Comparison of ENCODE assay signal across 12 cellular contexts in genomic region chr13:79581870-79582315, GRCh38.
DNase-seq lines count a peak whose midpoint lies in the region; TF ChIP-seq lines count a peak whose summit lies in the region.
"Had no signal": no experiment of that assay in that cellular context is flagged by ENCODE, and none has a peak within 500 bp of the region (broad histone marks: within the 10 kb centered on the region; RNA-seq: fewer than 3 reads in every experiment).

No MANE protein-coding gene starts in this region.

- peak; percentile 22 for DNase-seq in AG20443 (ENCODE audit: low spot score)
- peak; percentile 43 for DNase-seq in NCI-H524 treated with DMSO at 0.1 percent for 48 hours (lab: John Stamatoyannopoulos, UW)
- peak; percentile 66 for DNase-seq in ecto neural progenitor cell (ENCODE audit: low spot score)
- peak; percentile 86 for DNase-seq in islet precursor cell
- DNase-seq in NCI-H1092 treated with DMSO at 0.1 percent for 48 hours (lab: John Stamatoyannopoulos, UW) = no peak
- DNase-seq in central memory CD4-positive, alpha-beta T cell = no peak
- DNase-seq in GM13977 (ENCODE audit: low spot score) = no peak
- no peak for DNase-seq in KG1 (lab: John Stamatoyannopoulos, UW)
- DNase-seq: activated CD4-positive, alpha-beta memory T cell treated with anti-CD3 and anti-CD28 coated beads for 36 hours; activated naive CD4-positive, alpha-beta T cell treated with anti-CD3 and anti-CD28 coated beads, Interleukin-2, amount 10 ng/mL, durations not matched to agents 7 days and 5 days; NCI-H526 treated with DMSO at 0.1 percent for 48 hours; stimulated activated CD4-positive, alpha-beta T cell treated with anti-CD3 and anti-CD28 coated beads, Interleukin-2, amount 100 ng/mL, for 48 hours had no signal

- no peak for TF ChIP-seq CTCF in GM13977 (IDR thresholded peaks at IDR 0.05; ENCODE audit: extremely low read depth, insufficient read depth, missing control alignments)

- in situ Hi-C loops in GM13977 (cut with MboI; ENCODE audit: low pct_unique_long_range_greater_than_20kb, low sequenced_read_pairs, unreplicated experiment) = no loop called here

Comparison
In these comparisons a context has a peak if more than half of its experiments do, and no peak if none do; other contexts are left out.
1. DNase-seq: peak in AG20443 (single experiment), NCI-H524 treated with DMSO at 0.1 percent for 48 hours (single experiment), ecto neural progenitor cell (single experiment) and islet precursor cell (single experiment); none in NCI-H1092 treated with DMSO at 0.1 percent for 48 hours (single experiment), central memory CD4-positive, alpha-beta T cell (single experiment), GM13977 (single experiment) and KG1 (single experiment).